Comparison of ENCODE assay signal across 15 cellular contexts in the genomic region with DNA sequence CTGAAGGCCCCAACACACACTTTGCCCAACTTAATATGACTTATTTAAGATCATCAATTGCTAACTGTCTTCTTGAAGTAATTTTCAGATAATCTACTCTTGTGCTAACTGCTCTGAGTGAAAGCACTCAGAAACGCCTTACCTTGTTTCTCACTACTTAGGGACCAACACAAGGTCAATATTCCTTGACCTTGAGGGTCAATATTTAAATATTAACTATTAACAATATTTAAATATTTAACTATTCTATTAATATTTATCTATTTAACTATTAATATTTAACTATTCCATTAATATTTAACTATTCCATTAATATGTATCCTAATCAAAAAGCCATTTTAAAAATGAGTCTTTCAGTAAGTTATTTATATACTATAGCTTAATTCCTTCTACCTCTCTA.
"Had no signal": no experiment of that assay in that cellular context is flagged by ENCODE, and none has a peak within 500 bp of the region (broad histone marks: within the 10 kb centered on the region; RNA-seq: fewer than 3 reads in every experiment).

No MANE protein-coding gene starts in this region.

- H3K4me1 Mint-ChIP-seq: activated naive CD4-positive, alpha-beta T cell treated with anti-CD3 and anti-CD28 coated beads, Interleukin-2, amount 10 ng/mL, durations not matched to agents 7 days and 5 days; activated T-helper 17 cell treated with anti-CD3 and anti-CD28 coated beads, Interleukin-2, amount 50 U/mL, for 72 hours had no signal

- H3K27ac ChIP-seq: cardiac muscle cell, esophagus muscularis mucosa, psoas muscle, sigmoid colon, vagina had no signal

- H3K36me3 Mint-ChIP-seq: activated naive CD4-positive, alpha-beta T cell treated with anti-CD3 and anti-CD28 coated beads, Interleukin-2, amount 10 ng/mL, durations not matched to agents 7 days and 5 days had no signal

- ATAC-seq: activated T-helper 17 cell treated with anti-CD3 and anti-CD28 coated beads, Interleukin-2, amount 50 U/mL, for 72 hours; psoas muscle had no signal

- H3K27me3 ChIP-seq: cardiac muscle cell, esophagus muscularis mucosa, sigmoid colon, vagina had no signal

- H3K4me3 ChIP-seq: cardiac muscle cell, esophagus muscularis mucosa, psoas muscle, sigmoid colon, vagina had no signal

- DNase-seq: activated CD4-positive, alpha-beta T cell treated with anti-CD3 and anti-CD28 coated beads for 1 hour; activated CD4-positive, alpha-beta T cell treated with anti-CD3 and anti-CD28 coated beads, Interleukin-2, amount 50 U/mL, for 48 hours; activated naive CD4-positive, alpha-beta T cell treated with anti-CD3 and anti-CD28 coated beads, Interleukin-2, amount 10 ng/mL, durations not matched to agents 7 days and 5 days; hypothalamus; psoas muscle; sigmoid colon; stimulated activated CD4-positive, alpha-beta T cell treated with anti-CD3 and anti-CD28 coated beads, Interleukin-12 subunit alpha, Interleukin-12 subunit beta, amount 100 ng/mL, for 4 hours; stimulated activated CD4-positive, alpha-beta T cell treated with anti-CD3 and anti-CD28 coated beads, Interleukin-2, amount 100 ng/mL, for 24 hours; T-helper 1 cell; T1000 had no signal

- H3K27me3 Mint-ChIP-seq: activated naive CD4-positive, alpha-beta T cell treated with anti-CD3 and anti-CD28 coated beads, Interleukin-2, amount 10 ng/mL, durations not matched to agents 7 days and 5 days; activated T-helper 17 cell treated with anti-CD3 and anti-CD28 coated beads, Interleukin-2, amount 50 U/mL, for 72 hours had no signal

- H3K4me1 ChIP-seq: psoas muscle, sigmoid colon, vagina had no signal

- H3K9me3 ChIP-seq: esophagus muscularis mucosa, psoas muscle, sigmoid colon, vagina had no signal

- H3K4me3 Mint-ChIP-seq: activated naive CD4-positive, alpha-beta T cell treated with anti-CD3 and anti-CD28 coated beads, Interleukin-2, amount 10 ng/mL, durations not matched to agents 7 days and 5 days; activated T-helper 17 cell treated with anti-CD3 and anti-CD28 coated beads, Interleukin-2, amount 50 U/mL, for 72 hours; neural crest cell had no signal

- H3K36me3 ChIP-seq: cardiac muscle cell, esophagus muscularis mucosa, sigmoid colon, vagina had no signal

- H3K9me3 Mint-ChIP-seq: activated naive CD4-positive, alpha-beta T cell treated with anti-CD3 and anti-CD28 coated beads, Interleukin-2, amount 10 ng/mL, durations not matched to agents 7 days and 5 days; activated T-helper 17 cell treated with anti-CD3 and anti-CD28 coated beads, Interleukin-2, amount 50 U/mL, for 72 hours; neural crest cell had no signal

- H3K27ac Mint-ChIP-seq: activated naive CD4-positive, alpha-beta T cell treated with anti-CD3 and anti-CD28 coated beads, Interleukin-2, amount 10 ng/mL, durations not matched to agents 7 days and 5 days; activated T-helper 17 cell treated with anti-CD3 and anti-CD28 coated beads, Interleukin-2, amount 50 U/mL, for 72 hours had no signal
